ENCODE assay signal across 8 cellular contexts in the genomic region with DNA sequence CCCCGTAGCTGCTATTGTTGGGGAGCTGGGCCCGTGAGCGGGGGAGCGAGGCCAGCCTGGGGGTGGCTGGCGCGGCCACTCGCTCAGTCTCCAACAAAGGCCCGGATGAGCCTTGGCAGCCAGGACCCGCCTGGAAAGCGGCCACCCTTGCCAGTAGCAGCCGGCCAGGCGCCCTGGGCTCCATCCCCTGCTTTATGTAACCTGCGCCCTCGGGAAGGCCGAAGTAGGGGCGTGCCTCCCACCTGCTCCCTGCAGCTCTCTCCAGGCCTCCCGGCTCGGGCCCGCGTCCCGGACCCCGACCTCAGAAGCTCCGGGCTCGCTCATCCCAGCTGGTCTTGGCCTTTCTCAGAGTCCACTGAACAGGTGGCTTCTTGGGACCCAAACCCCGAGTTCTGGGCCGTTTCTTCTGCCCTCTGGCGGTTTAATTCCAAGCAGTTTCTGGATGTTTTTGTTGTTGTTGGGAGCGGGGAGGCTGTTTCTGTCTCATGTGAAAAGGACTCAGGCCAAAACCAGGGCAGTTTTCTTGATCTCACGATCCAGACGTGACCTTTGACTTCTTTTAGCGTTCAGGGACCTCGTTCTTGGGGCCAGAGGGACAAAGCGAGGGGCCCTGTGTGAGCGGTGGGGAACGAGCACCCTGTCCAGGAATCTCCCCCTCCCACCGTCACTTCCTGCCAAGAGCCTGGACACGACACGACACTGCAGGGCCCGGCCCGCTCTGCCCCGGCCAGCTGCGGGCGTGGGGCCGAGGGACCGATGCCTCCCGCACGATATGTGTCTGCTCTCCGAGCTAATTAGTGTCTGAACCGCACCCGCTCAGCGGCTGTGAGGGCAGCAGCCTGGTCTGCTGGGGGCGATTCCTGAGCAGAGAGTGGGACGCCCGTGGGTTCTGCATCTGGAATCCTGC. TPM values are rescaled to one million over a fixed set of nuclear protein-coding genes. Genes with fewer than 3 reads are reported as not detected.
DNase-seq lines count a peak whose midpoint lies in the region; ATAC-seq and TF ChIP-seq lines count a peak whose summit lies in the region.

No MANE protein-coding gene starts in this region.

- peak overlapping the region; percentile 83 to 95 (median 88) for H3K27ac ChIP-seq in right lobe of liver

- no peak for ATAC-seq in effector memory CD8-positive, alpha-beta T cell (replicated peaks)
- ATAC-seq in right lobe of liver, result peak; percentile 19 to 58 (median 45)
- no peak for ATAC-seq in stimulated activated naive CD8-positive, alpha-beta T cell treated with anti-CD3 and anti-CD28 coated beads, Interleukin-15, Interleukin-2, amounts not matched to agents 100 U/mL and 50 U/mL, for 24 hours
- ATAC-seq in HG02852 (IDR thresholded peaks at IDR 0.05; ENCODE audit: unreplicated experiment), result no peak

- peak overlapping the region; percentile 59 to 69 for H3K27ac Mint-ChIP-seq in effector memory CD8-positive, alpha-beta T cell

- intact Hi-C loops in right lobe of liver (cut with DNase I), result no loop called here

- H3K4me1 ChIP-seq in right lobe of liver, result peaks cover 0 to 23% (median 11%) of the 10 kb centered on the region in 4 donors

- H3K27me3 Mint-ChIP-seq in effector memory CD8-positive, alpha-beta T cell, result no peaks in the 10 kb centered on the region

- H3K9me3 ChIP-seq in right lobe of liver, result no peaks in the 10 kb centered on the region

- peak overlapping the region; percentile 93 for H3K4me3 ChIP-seq in WI38 (ENCODE audit: low read depth, low read length)
- H3K4me3 ChIP-seq in right lobe of liver, result peak overlapping the region; percentile 87 to 95 (median 94)

- DNase-seq in NCI-H345 (lab: John Stamatoyannopoulos, UW) (peak; percentile 39), NCI-H345 treated with DMSO at 0.1 percent for 48 hours (lab: John Stamatoyannopoulos, UW; ENCODE audit: unreplicated experiment) (no peak), M059J (ENCODE audit: low read depth) (peak; percentile 77), right lobe of liver (peak; percentile 70 to 92 (median 88))
- DNase-seq in effector memory CD8-positive, alpha-beta T cell, result peak in 2 of 3 experiments; percentile 30 to 40
- peak; percentile 51 for DNase-seq in stimulated activated naive CD8-positive, alpha-beta T cell treated with anti-CD3 and anti-CD28 coated beads, Interleukin-15, Interleukin-2, amounts not matched to agents 100 U/mL and 50 U/mL, for 24 hours

- TF ChIP-seq CTCF in WI38 (IDR thresholded peaks at IDR 0.05; ENCODE audit: low read depth, low read length) (peak; percentile 33), right lobe of liver (IDR thresholded peaks at IDR 0.05) (peak; percentile 36 to 57 (median 45))

- WGBS in right lobe of liver (ENCODE audit: insufficient coverage, low coverage, low lambda C conversion rate, missing lambda C conversion rate), result 0% methylated on average over 10 of the region's 54 CpGs

- H3K9me3 Mint-ChIP-seq in effector memory CD8-positive, alpha-beta T cell, result no peaks in the 10 kb centered on the region

- peaks cover 44% of the 10 kb centered on the region for H3K36me3 Mint-ChIP-seq in effector memory CD8-positive, alpha-beta T cell (ENCODE audit: insufficient read depth)

- no peaks in the 10 kb centered on the region for H3K27me3 ChIP-seq in right lobe of liver

- H3K36me3 ChIP-seq in right lobe of liver, result peaks cover 4 to 20% (median 9%) of the 10 kb centered on the region in 4 donors

- peaks cover 15 to 16% of the 10 kb centered on the region in 2 donors for H3K4me1 Mint-ChIP-seq in effector memory CD8-positive, alpha-beta T cell (ENCODE audit: low read depth in 2 of 2)

- TF ChIP-seq POLR2A in right lobe of liver (IDR thresholded peaks at IDR 0.05), result no peak

- H3K4me3 Mint-ChIP-seq in effector memory CD8-positive, alpha-beta T cell, result peak overlapping the region; percentile 83 to 84

RNA-seq across cellular contexts. Expression of gene CDC34, which starts 1.3 kb away (rescaled TPM):
- 50.6 and 57.4 TPM in 2 replicates for total RNA-seq in M059J (2014; rRNA removed; shearing (Covaris generic))
- total RNA-seq in right lobe of liver, result 10 to 100 TPM; 44.8 to 81.8 (median 49.5) TPM

RNA-seq across cellular contexts. Expression of gene GZMM, which starts 11.0 kb away (rescaled TPM):
- total RNA-seq in M059J (2014; rRNA removed; shearing (Covaris generic)), result 0.84 and 1.6 TPM in 2 replicates
- under 1 TPM in 3 of 6 experiments, not detected in 3; 0.59 to 0.95 (median 0.74) TPM for total RNA-seq in right lobe of liver

RNA-seq across cellular contexts. Expression of gene TPGS1, which starts 25.5 kb away (rescaled TPM):
- 43.6 and 43.9 TPM in 2 replicates for total RNA-seq in M059J (2014; rRNA removed; shearing (Covaris generic))
- total RNA-seq in right lobe of liver, result 10 to 100 TPM in 3 of 6 experiments, 1 to 10 TPM in 3; 8.2 to 42.2 (median 10.3) TPM

RNA-seq across cellular contexts. Expression of gene MADCAM1, which starts 36.5 kb away (rescaled TPM):
- not detected in 2 replicates for total RNA-seq in M059J (2014; rRNA removed; shearing (Covaris generic))
- total RNA-seq in right lobe of liver, result under 1 TPM; 0.11 to 0.69 (median 0.31) TPM

RNA-seq across cellular contexts. Expression of gene BSG, which starts 39.6 kb away (rescaled TPM):
- 961 and 1,106 TPM in 2 replicates for total RNA-seq in M059J (2014; rRNA removed; shearing (Covaris generic))
- total RNA-seq in right lobe of liver, result 100 to 1,000 TPM in 4 of 6 experiments, 10 to 100 TPM in 2; 88.6 to 369 (median 124) TPM

Comparison
In these comparisons a context has a peak if more than half of its experiments do, and no peak if none do; other contexts are left out.
1. ATAC-seq: peak in right lobe of liver (4 of 4); none in effector memory CD8-positive, alpha-beta T cell (single experiment), stimulated activated naive CD8-positive, alpha-beta T cell treated with anti-CD3 and anti-CD28 coated beads, Interleukin-15, Interleukin-2, amounts not matched to agents 100 U/mL and 50 U/mL, for 24 hours (single experiment) and HG02852 (single experiment).